12 cellular contexts compared by ENCODE assay signal in the genomic region with DNA sequence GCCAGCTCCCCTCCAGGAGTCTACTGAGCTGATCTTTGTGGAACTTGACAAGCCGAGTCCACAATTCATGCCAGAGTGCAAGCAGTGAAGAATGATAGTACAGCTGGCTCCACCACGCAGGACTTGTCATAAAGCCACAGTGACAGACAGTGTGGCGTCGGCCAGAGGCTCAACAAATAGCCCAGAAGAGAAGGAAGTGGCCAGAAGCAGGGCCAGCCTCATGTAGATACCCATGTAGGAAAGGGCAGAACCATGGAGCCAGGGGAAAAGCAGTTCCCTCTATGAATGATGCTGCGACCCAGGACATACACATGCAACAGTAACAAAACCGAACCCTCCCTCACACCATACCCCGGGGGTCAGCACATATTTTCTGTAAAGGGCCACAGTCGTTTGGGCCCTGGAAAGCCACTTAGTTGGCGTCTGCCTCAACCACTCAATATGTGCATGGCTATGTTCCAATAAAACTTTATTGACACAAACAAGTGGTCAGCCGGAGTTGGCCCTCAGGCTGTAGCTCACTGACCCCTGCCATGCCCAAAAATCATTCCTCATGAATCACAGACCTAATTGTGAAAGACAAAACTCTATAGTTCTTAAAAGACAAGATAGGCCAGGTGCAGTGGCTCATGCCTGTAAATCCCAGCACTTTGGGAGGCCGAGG.
DNase-seq lines count a peak whose midpoint lies in the region; ATAC-seq and TF ChIP-seq lines count a peak whose summit lies in the region.
"Had no signal": no experiment of that assay in that cellular context is flagged by ENCODE, and none has a peak within 500 bp of the region (broad histone marks: within the 10 kb centered on the region; RNA-seq: fewer than 3 reads in every experiment).

No MANE protein-coding gene starts in this region.

- CTCF ChIA-PET in A673 (lab: Charles Lee): no interaction called here
- CTCF ChIA-PET in CD8-positive, alpha-beta memory T cell (lab: Charles Lee): interaction anchor here (1.2 kb wide), 1 partner anchor 11 kb away, joined by 5 read pairs; no protein-coding TSS in a partner anchor

- H3K9me3 ChIP-seq in A673 (ENCODE audit: low read depth, low read length, poor library complexity, severe bottlenecking) (peaks cover 6% of the 10 kb centered on the region), endodermal cell (ENCODE audit: control insufficient read depth, low read length) (peaks cover 9% of the 10 kb centered on the region), neural progenitor cell (ENCODE audit: low read depth) (no peaks in the 10 kb centered on the region)
- H3K9me3 ChIP-seq in CD8-positive, alpha-beta memory T cell (ENCODE audit: low read length): no peaks in the 10 kb centered on the region
- H3K9me3 ChIP-seq: ovary, SJCRH30 had no signal

- ATAC-seq in GM23338: no peak

- peaks cover 0 to 3% (median 0%) of the 10 kb centered on the region in 3 donors for H3K36me3 Mint-ChIP-seq in CD8-positive, alpha-beta memory T cell
- H3K36me3 Mint-ChIP-seq in endodermal cell (ENCODE audit: low read depth) (no peaks in the 10 kb centered on the region), neural progenitor cell (no peaks in the 10 kb centered on the region), GM23338 (ENCODE audit: low read depth) (peaks cover 4% of the 10 kb centered on the region; the same call in 2 of the 3 replicates)

- H3K27ac ChIP-seq in A673 (ENCODE audit: low read depth, low read length, poor library complexity, severe bottlenecking) (peak overlapping the region; percentile 52), endodermal cell (ENCODE audit: low read depth, low read length) (no peak overlapping the region), neural progenitor cell (no peak overlapping the region), GM23338 (ENCODE audit: low read depth) (no peak overlapping the region)
- no peak overlapping the region for H3K27ac ChIP-seq in CD8-positive, alpha-beta memory T cell (ENCODE audit: low read depth, low read length)
- H3K27ac ChIP-seq: ovary, SJCRH30 had no signal

- H3K9me2 ChIP-seq in GM23338 (ENCODE audit: insufficient read depth): no peaks in the 10 kb centered on the region

- peaks cover 8% of the 10 kb centered on the region for H3K4me1 ChIP-seq in A673 (ENCODE audit: insufficient read depth, low read length, poor library complexity, severe bottlenecking)
- peaks cover 14% of the 10 kb centered on the region for H3K4me1 ChIP-seq in CD8-positive, alpha-beta memory T cell (ENCODE audit: insufficient read depth, low read length)
- H3K4me1 ChIP-seq in endodermal cell (ENCODE audit: control insufficient read depth, insufficient read depth, low read length): peaks cover 2% of the 10 kb centered on the region
- H3K4me1 ChIP-seq in neural progenitor cell: peaks cover 8% of the 10 kb centered on the region
- H3K4me1 ChIP-seq in GM23338 (ENCODE audit: insufficient read depth): no peaks in the 10 kb centered on the region
- H3K4me1 ChIP-seq: SJCRH30 had no signal

- peaks cover 1% of the 10 kb centered on the region for H4K20me1 ChIP-seq in neural progenitor cell (ENCODE audit: low read depth)
- no peaks in the 10 kb centered on the region for H4K20me1 ChIP-seq in GM23338 (replicated peaks; ENCODE audit: insufficient read depth)

- H3K9me3 Mint-ChIP-seq in CD8-positive, alpha-beta memory T cell: no peaks in the 10 kb centered on the region
- peaks cover 8% of the 10 kb centered on the region for H3K9me3 Mint-ChIP-seq in endodermal cell
- peaks cover 8% of the 10 kb centered on the region for H3K9me3 Mint-ChIP-seq in neural progenitor cell
- peaks cover 8% of the 10 kb centered on the region for H3K9me3 Mint-ChIP-seq in GM23338

- intact Hi-C loops in A673 (cut with micrococcal nuclease; ENCODE audit: unreplicated experiment): no loop called here

- BruUV-seq in A673 (replicated peaks; lab: Mats Ljungman, UMichigan): no TSS peak

- peak overlapping the region in 5 of 7 donors; percentile 11 to 81 (median 70) for H3K4me3 Mint-ChIP-seq in CD8-positive, alpha-beta memory T cell
- H3K4me3 Mint-ChIP-seq in endodermal cell (no peak overlapping the region), neural progenitor cell (no peak overlapping the region), GM23338 (no peak overlapping the region)
- H3K4me3 Mint-ChIP-seq: memory B cell had no signal

- peaks cover 17 to 23% of the 10 kb centered on the region in 2 donors for H3K27me3 Mint-ChIP-seq in CD8-positive, alpha-beta memory T cell
- H3K27me3 Mint-ChIP-seq in endodermal cell (ENCODE audit: insufficient read depth) (peaks cover 24% of the 10 kb centered on the region), neural progenitor cell (ENCODE audit: insufficient read depth, low read depth) (peaks cover 40% of the 10 kb centered on the region), GM23338 (ENCODE audit: insufficient read depth, low read depth, poor library complexity) (peaks cover 26% of the 10 kb centered on the region)

- H3K79me2 ChIP-seq in neural progenitor cell (ENCODE audit: low read depth) (no peaks in the 10 kb centered on the region), GM23338 (replicated peaks; ENCODE audit: insufficient read depth) (no peaks in the 10 kb centered on the region)

- TF ChIP-seq CTCF in A673 (conservative IDR thresholded peaks at IDR 0.05; ENCODE audit: low read depth, low read length) (no peak), endodermal cell (conservative IDR thresholded peaks at IDR 0.05) (no peak), neural progenitor cell (IDR thresholded peaks at IDR 0.05) (no peak), GM23338 (conservative IDR thresholded peaks at IDR 0.05; ENCODE audit: low read depth in 2 of 2) (no peak)

- no peak overlapping the region for H3K4me3 ChIP-seq in A673 (ENCODE audit: low read depth, low read length, poor library complexity, severe bottlenecking)
- no peak overlapping the region for H3K4me3 ChIP-seq in CD8-positive, alpha-beta memory T cell (ENCODE audit: low read length)
- H3K4me3 ChIP-seq in endodermal cell (ENCODE audit: low read length): no peak overlapping the region
- no peak overlapping the region for H3K4me3 ChIP-seq in neural progenitor cell
- no peak overlapping the region for H3K4me3 ChIP-seq in GM23338
- H3K4me3 ChIP-seq: ovary, SJCRH30 had no signal

- POLR2A ChIA-PET in A673 (lab: Charles Lee; ENCODE audit: low non-redundant PET): no interaction called here
- POLR2A ChIA-PET in CD8-positive, alpha-beta memory T cell (lab: Charles Lee): no interaction called here

- peaks cover 13 to 31% (median 19%) of the 10 kb centered on the region in 3 donors for H3K4me1 Mint-ChIP-seq in CD8-positive, alpha-beta memory T cell
- H3K4me1 Mint-ChIP-seq in endodermal cell (peaks cover 3% of the 10 kb centered on the region), neural progenitor cell (peaks cover 15% of the 10 kb centered on the region), GM23338 (peaks cover 10% of the 10 kb centered on the region)

- H3K27me3 ChIP-seq in A673 (replicated peaks; ENCODE audit: insufficient read depth, low read depth, low read length, poor library complexity) (peaks cover 21% of the 10 kb centered on the region), endodermal cell (ENCODE audit: control insufficient read depth, insufficient read depth, low read length, poor library complexity, severe bottlenecking) (peaks cover 31% of the 10 kb centered on the region), neural progenitor cell (peaks cover 31% of the 10 kb centered on the region), GM23338 (ENCODE audit: insufficient read depth) (no peaks in the 10 kb centered on the region)
- H3K27me3 ChIP-seq in CD8-positive, alpha-beta memory T cell (ENCODE audit: insufficient read depth, low read length, poor library complexity, severe bottlenecking): peaks cover 6% of the 10 kb centered on the region
- H3K27me3 ChIP-seq: ovary had no signal

- WGBS in endodermal cell (ENCODE audit: insufficient coverage in 1 of 2, insufficient read length in 1 of 2), 2 experiments: 90% methylated on average over 9 to 11 of the region's 11 CpGs

- H3K36me3 ChIP-seq in A673 (ENCODE audit: insufficient read depth, low read length, poor library complexity, severe bottlenecking) (no peaks in the 10 kb centered on the region), endodermal cell (ENCODE audit: control insufficient read depth, insufficient read depth, low read length) (no peaks in the 10 kb centered on the region), neural progenitor cell (no peaks in the 10 kb centered on the region), GM23338 (ENCODE audit: insufficient read depth) (no peaks in the 10 kb centered on the region; the same call in 1 of the 2 replicates)
- H3K36me3 ChIP-seq in CD8-positive, alpha-beta memory T cell (ENCODE audit: insufficient read depth, low read length): no peaks in the 10 kb centered on the region
- H3K36me3 ChIP-seq: ovary, SJCRH30 had no signal

- peak overlapping the region in 6 of 8 donors; percentile 15 to 92 (median 66) for H3K27ac Mint-ChIP-seq in CD8-positive, alpha-beta memory T cell
- H3K27ac Mint-ChIP-seq in endodermal cell (no peak overlapping the region), neural progenitor cell (peak overlapping the region; percentile 30), GM23338 (no peak overlapping the region)
- H3K27ac Mint-ChIP-seq: memory B cell had no signal

- H3K4me2 ChIP-seq in neural progenitor cell: no peak overlapping the region
- no peak overlapping the region for H3K4me2 ChIP-seq in GM23338

- DNase-seq in A673 (ENCODE audit: low spot score): no peak
- peak in 1 of 5 donors; percentile 16 for DNase-seq in CD8-positive, alpha-beta memory T cell
- DNase-seq in endodermal cell: peak; percentile 34
- DNase-seq in neural progenitor cell (ENCODE audit: low spot score): no peak
- no peak for DNase-seq in GF-D8 (lab: John Stamatoyannopoulos, UW)
- DNase-seq in NCI-H187 treated with DMSO at 0.1 percent for 48 hours (lab: John Stamatoyannopoulos, UW): no peak
- DNase-seq in SKM-1 (lab: John Stamatoyannopoulos, UW; ENCODE audit: unreplicated experiment): no peak
- DNase-seq in GM23338 (ENCODE audit: low spot score): no peak
- DNase-seq: amniotic stem cell, SJCRH30 had no signal

- H3F3A ChIP-seq in neural progenitor cell (ENCODE audit: low read depth) (peaks cover 7% of the 10 kb centered on the region), GM23338 (replicated peaks; ENCODE audit: low read depth) (no peaks in the 10 kb centered on the region)

- H2AFZ ChIP-seq in neural progenitor cell (replicated peaks) (no peak overlapping the region), GM23338 (no peak overlapping the region)

- no peak overlapping the region for H3K9ac ChIP-seq in endodermal cell (ENCODE audit: extremely low read depth, low read length, poor library complexity, severe bottlenecking)
- H3K9ac ChIP-seq in neural progenitor cell: no peak overlapping the region

TF ChIP-seq in GM23338, 12 proteins besides CTCF, POLR2A, EP300 and RAD21:
- no peak for TF ChIP-seq EZH2 (IDR thresholded peaks at IDR 0.05; ENCODE audit: low read depth, unreplicated experiment)
- no peak for TF ChIP-seq EZH2phosphoT487 (IDR thresholded peaks at IDR 0.05; ENCODE audit: unreplicated experiment)
- TF ChIP-seq NANOG (IDR thresholded peaks at IDR 0.05; ENCODE audit: borderline replicate concordance): no peak
- TF ChIP-seq POLR2AphosphoS5 (IDR thresholded peaks at IDR 0.05; ENCODE audit: low read depth): no peak
- TF ChIP-seq ZNF331 (CRISPR knock-in tag; IDR thresholded peaks at IDR 0.05; ENCODE audit: low read depth): no peak
- TF ChIP-seq STAT1 (IDR thresholded peaks at IDR 0.05; ENCODE audit: unreplicated experiment): no peak

Comparison
In these comparisons a context has a peak if more than half of its experiments do, and no peak if none do; other contexts are left out.
1. H3K27ac Mint-ChIP-seq: peak in CD8-positive, alpha-beta memory T cell (6 of 8) and neural progenitor cell (single experiment); none in endodermal cell (single experiment) and GM23338 (single experiment).
2. H3K4me3 Mint-ChIP-seq: peak in CD8-positive, alpha-beta memory T cell (5 of 7); none in endodermal cell (single experiment), neural progenitor cell (single experiment) and GM23338 (single experiment).